ENCODE assay signal across 8 cellular contexts in the genomic region with DNA sequence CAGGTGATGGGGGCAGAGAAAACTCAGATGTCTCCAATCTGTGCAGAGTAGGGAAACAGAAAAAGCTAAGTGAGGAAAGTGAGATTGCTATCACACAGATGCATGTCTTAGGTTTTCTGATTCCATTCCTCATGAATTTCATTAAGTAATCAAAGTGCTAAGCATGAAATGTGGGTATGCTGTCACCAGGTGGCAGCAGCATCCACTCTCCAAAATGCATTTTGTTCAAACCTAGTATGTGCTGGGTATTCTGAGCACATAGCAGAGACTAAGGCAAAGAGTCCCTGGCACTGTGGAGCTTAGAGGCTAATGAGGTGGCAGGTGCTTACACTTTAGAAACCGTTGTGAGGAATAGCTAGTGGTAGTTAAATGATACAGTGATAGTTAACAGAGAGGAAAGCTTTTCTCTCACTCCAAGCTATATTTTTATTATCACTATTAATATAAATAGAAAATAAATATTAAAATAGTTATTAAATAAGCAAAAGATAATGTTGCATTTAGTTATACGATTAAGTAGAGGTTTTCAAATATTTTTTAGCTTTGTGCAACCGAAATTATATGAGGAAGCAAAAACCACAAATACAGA.
DNase-seq lines count a peak whose midpoint lies in the region; ATAC-seq, FAIRE-seq and TF ChIP-seq lines count a peak whose summit lies in the region.

No MANE protein-coding gene starts in this region.

- intact Hi-C loops in CD8-positive, alpha-beta T cell (cut with DNase I, micrococcal nuclease), result no loop called here
- intact Hi-C loops in testis (cut with DNase I; ENCODE audit: low total_unique reads), result no loop called here

- H3K9ac ChIP-seq in GM23248, result peak overlapping the region; percentile 70
- no peak overlapping the region for H3K9ac ChIP-seq in astrocyte (ENCODE audit: low read length)

- no peak for TF ChIP-seq POLR2A in testis (IDR thresholded peaks at IDR 0.05)

- no peaks in the 10 kb centered on the region for H4K20me1 ChIP-seq in GM23248 (ENCODE audit: insufficient read depth)
- no peaks in the 10 kb centered on the region for H4K20me1 ChIP-seq in astrocyte (ENCODE audit: insufficient read depth, low read length)

- H3K79me2 ChIP-seq in GM23248 (ENCODE audit: insufficient read depth), result no peaks in the 10 kb centered on the region
- no peaks in the 10 kb centered on the region for H3K79me2 ChIP-seq in astrocyte (ENCODE audit: insufficient read depth, low read length)

- CTCF ChIA-PET in CD8-positive, alpha-beta T cell (lab: Charles Lee), result interaction anchor here (1.9 kb wide), 1 partner anchor 125 kb away, joined by 4 read pairs; no protein-coding TSS in a partner anchor

- peaks cover 2% of the 10 kb centered on the region for H3K4me1 Mint-ChIP-seq in CD8-positive, alpha-beta T cell (ENCODE audit: low read depth)
- no peaks in the 10 kb centered on the region for H3K4me1 Mint-ChIP-seq in astrocyte (ENCODE audit: low read depth, unreplicated experiment)

- H3K4me3 Mint-ChIP-seq in CD8-positive, alpha-beta T cell, result peak overlapping the region; percentile 55
- H3K4me3 Mint-ChIP-seq in astrocyte (ENCODE audit: unreplicated experiment), result no peak overlapping the region

- in situ Hi-C loops in GM23248 (cut with MboI), result no loop called here

- H2AFZ ChIP-seq in GM23248 (peak overlapping the region; percentile 96), astrocyte (ENCODE audit: low read depth, low read length) (no peak overlapping the region)

- peak overlapping the region; percentile 47 for H3K4me3 ChIP-seq in CD8-positive, alpha-beta T cell (ENCODE audit: low read depth, low read length)
- H3K4me3 ChIP-seq in GM23248, result peak overlapping the region; percentile 81
- peak overlapping the region; percentile 52 for H3K4me3 ChIP-seq in astrocyte (ENCODE audit: insufficient read depth, low read depth, low read length)
- peak overlapping the region; percentile 40 to 56 for H3K4me3 ChIP-seq in testis

- H3K9me2 ChIP-seq in GM23248 (ENCODE audit: insufficient read depth), result no peaks in the 10 kb centered on the region

- H3K36me3 ChIP-seq in CD8-positive, alpha-beta T cell (ENCODE audit: insufficient read depth, low read length), result no peaks in the 10 kb centered on the region
- H3K36me3 ChIP-seq in GM23248 (ENCODE audit: low read depth) (no peaks in the 10 kb centered on the region), astrocyte (ENCODE audit: insufficient read depth, low read length) (no peaks in the 10 kb centered on the region), testis (ENCODE audit: low read depth, missing control alignments) (no peaks in the 10 kb centered on the region)

- 9 to 13% methylated on average over 3 of the region's 3 CpGs for WGBS in GM23248 (ENCODE audit: low coverage in 1 of 2, low lambda C conversion rate in 2 of 2, missing lambda C conversion rate in 2 of 2), 2 experiments
- 39% methylated on average over 3 of the region's 3 CpGs for WGBS in testis, 2 donors

- no peaks in the 10 kb centered on the region for H3K9me3 ChIP-seq in CD8-positive, alpha-beta T cell (ENCODE audit: low read length)
- H3K9me3 ChIP-seq in GM23248 (ENCODE audit: low read depth) (no peaks in the 10 kb centered on the region), astrocyte (ENCODE audit: insufficient read depth, low read depth, low read length) (no peaks in the 10 kb centered on the region), testis (no peaks in the 10 kb centered on the region)

- no peaks in the 10 kb centered on the region for H3K27me3 Mint-ChIP-seq in CD8-positive, alpha-beta T cell (ENCODE audit: low read depth)
- peaks cover 16% of the 10 kb centered on the region for H3K27me3 Mint-ChIP-seq in astrocyte (ENCODE audit: low read depth, unreplicated experiment)

- H3F3A ChIP-seq in GM23248 (ENCODE audit: insufficient read depth), result no peaks in the 10 kb centered on the region

- no peak overlapping the region for H3K27ac ChIP-seq in CD8-positive, alpha-beta T cell (ENCODE audit: low read depth, low read length)
- H3K27ac ChIP-seq in GM23248 (no peak overlapping the region), astrocyte (ENCODE audit: low read depth, low read length) (no peak overlapping the region), testis (no peak overlapping the region)

- FAIRE-seq in astrocyte (lab: Jason Lieb, UNC), result no peak

- DNase-seq in CD8-positive, alpha-beta T cell, result peak in 2 of 7 experiments; percentile 5 to 18
- DNase-seq in GM23248, result peak; percentile 48
- DNase-seq in NOMO-1 treated with DMSO at 0.1 percent for 48 hours (lab: John Stamatoyannopoulos, UW; ENCODE audit: unreplicated experiment), result peak; percentile 83
- no peak for DNase-seq in astrocyte (ENCODE audit: low read depth)
- DNase-seq in medulla oblongata (ENCODE audit: extremely low spot score), result peak; percentile 16
- DNase-seq in testis, result no peak
- DNase-seq in cerebellar cortex (ENCODE audit: low spot score), result no peak

- H3K4me1 ChIP-seq in CD8-positive, alpha-beta T cell (ENCODE audit: insufficient read depth, low read length), result no peaks in the 10 kb centered on the region
- H3K4me1 ChIP-seq in GM23248 (ENCODE audit: insufficient read depth), result no peaks in the 10 kb centered on the region
- no peaks in the 10 kb centered on the region for H3K4me1 ChIP-seq in astrocyte (ENCODE audit: insufficient read depth, low read length)
- no peaks in the 10 kb centered on the region for H3K4me1 ChIP-seq in testis

- no peaks in the 10 kb centered on the region for H3K36me3 Mint-ChIP-seq in CD8-positive, alpha-beta T cell
- no peaks in the 10 kb centered on the region for H3K36me3 Mint-ChIP-seq in astrocyte (ENCODE audit: low read depth, unreplicated experiment)

- no peak overlapping the region for H3K27ac Mint-ChIP-seq in CD8-positive, alpha-beta T cell
- no peak overlapping the region for H3K27ac Mint-ChIP-seq in astrocyte (ENCODE audit: unreplicated experiment)

- no peaks in the 10 kb centered on the region for H3K9me3 Mint-ChIP-seq in CD8-positive, alpha-beta T cell
- H3K9me3 Mint-ChIP-seq in astrocyte (ENCODE audit: unreplicated experiment), result no peaks in the 10 kb centered on the region

- TF ChIP-seq CTCF in CD8-positive, alpha-beta T cell (IDR thresholded peaks at IDR 0.05), result no peak
- TF ChIP-seq CTCF in astrocyte (IDR thresholded peaks at IDR 0.05; ENCODE audit: insufficient read depth, low read depth, low read length), result peak; percentile 32
- peak in 2 of 3 experiments; percentile 30 to 55 for TF ChIP-seq CTCF in testis (IDR thresholded peaks at IDR 0.05)

- no peaks in the 10 kb centered on the region for H3K27me3 ChIP-seq in CD8-positive, alpha-beta T cell (ENCODE audit: insufficient read depth, low read length)
- H3K27me3 ChIP-seq in GM23248 (replicated peaks; ENCODE audit: insufficient read depth) (no peaks in the 10 kb centered on the region; the same call in 1 of the 2 replicates), astrocyte (ENCODE audit: insufficient read depth, low read length) (no peaks in the 10 kb centered on the region), testis (no peaks in the 10 kb centered on the region)

- POLR2A ChIA-PET in CD8-positive, alpha-beta T cell (lab: Charles Lee), result no interaction called here

- H3K4me2 ChIP-seq in GM23248 (ENCODE audit: unreplicated experiment), result peak overlapping the region; percentile 62
- H3K4me2 ChIP-seq in astrocyte (ENCODE audit: low read length), result peak overlapping the region; percentile 65

- ATAC-seq in CD8-positive, alpha-beta T cell, result no peak
- no peak for ATAC-seq in HG02938 (IDR thresholded peaks at IDR 0.05; ENCODE audit: unreplicated experiment)

Comparison
In these comparisons a context has a peak if more than half of its experiments do, and no peak if none do; other contexts are left out.
1. DNase-seq: peak in GM23248 (single experiment), NOMO-1 treated with DMSO at 0.1 percent for 48 hours (single experiment) and medulla oblongata (single experiment); none in astrocyte (single experiment), testis (single experiment) and cerebellar cortex (single experiment).
2. Peak in every context shown above with its lines, with median percentiles within 50 percentile points of each other: H3K4me3 ChIP-seq.